ENCODE assay signal across 8 cellular contexts in the genomic region with DNA sequence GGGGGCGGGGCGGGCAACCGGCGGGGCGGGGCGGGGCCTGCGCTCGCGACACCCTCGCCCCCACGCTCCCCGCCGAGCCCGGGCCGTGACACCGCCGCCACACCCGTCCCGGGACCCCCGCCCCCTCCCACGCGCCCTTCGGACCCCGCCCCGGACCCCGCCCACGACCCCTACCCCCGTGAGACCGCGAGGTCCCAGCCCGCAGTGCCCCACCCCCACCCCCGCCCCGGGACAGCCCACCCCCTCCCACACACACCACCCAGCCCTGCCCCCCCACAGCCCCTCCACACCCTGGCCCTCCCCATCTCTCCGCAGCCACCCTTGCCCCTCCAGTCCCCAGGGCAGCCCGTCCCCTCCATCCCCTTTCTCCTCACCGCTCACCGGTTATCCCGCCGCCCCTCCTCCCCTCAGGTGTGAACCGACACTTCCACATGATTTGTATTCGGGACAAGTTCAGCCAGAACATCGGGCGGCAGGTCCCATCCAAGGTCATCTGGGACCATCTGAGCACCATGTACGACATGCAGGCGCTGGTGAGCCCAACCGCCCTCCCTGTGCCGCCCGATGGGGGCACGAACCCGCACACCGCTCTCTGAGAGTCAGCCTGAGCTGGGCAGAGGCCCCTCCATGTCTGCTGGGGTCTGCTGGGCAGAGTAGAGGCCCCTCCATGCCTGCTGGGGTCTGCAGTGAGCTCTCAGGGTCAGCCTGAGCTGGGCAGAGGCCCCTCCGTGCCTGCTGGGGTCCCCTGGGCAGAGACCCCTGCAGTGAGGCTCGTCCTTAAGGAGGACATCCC. TPM values are rescaled to one million over a fixed set of nuclear protein-coding genes. Genes with fewer than 3 reads are reported as not detected.
A peak's percentile ranks its signal among the peaks of the same experiment; 100 is the strongest.
DNase-seq lines count a peak whose midpoint lies in the region; TF ChIP-seq lines count a peak whose summit lies in the region.

No MANE protein-coding gene starts in this region.

- H3K4me3 ChIP-seq in BLaER1 treated with 17β-estradiol and CSF1 and Interleukin-3, amounts not matched to agents 10 nM and 100 nM: peak overlapping the region; percentile 55 to 79 (median 67)
- H3K4me3 ChIP-seq in NT2/D1 (ENCODE audit: insufficient read length, low read depth) (peak overlapping the region; percentile 68), endodermal cell (ENCODE audit: low read length) (peak overlapping the region; percentile 71)

- H3K27ac Mint-ChIP-seq in endodermal cell (peak overlapping the region; percentile 55), nephron progenitor cell (no peak overlapping the region)

- peaks cover 36 to 48% (median 39%) of the 10 kb centered on the region in 11 experiments for H3K36me3 ChIP-seq in BLaER1 treated with 17β-estradiol and CSF1 and Interleukin-3, amounts not matched to agents 10 nM and 100 nM
- H3K36me3 ChIP-seq in NT2/D1 (ENCODE audit: insufficient read depth, insufficient read length, low read length): peaks cover 48% of the 10 kb centered on the region
- peaks cover 27% of the 10 kb centered on the region for H3K36me3 ChIP-seq in endodermal cell (ENCODE audit: control insufficient read depth, insufficient read depth, low read length)

- no peak for DNase-seq in NT2/D1 (ENCODE audit: low read depth, low spot score)
- peak; percentile 70 for DNase-seq in endodermal cell
- no peak for DNase-seq in nephron progenitor cell
- DNase-seq in amniotic stem cell (lab: John Stamatoyannopoulos, UW): no peak
- no peak for DNase-seq in NCI-H1092 (lab: John Stamatoyannopoulos, UW)
- no peak for DNase-seq in NCI-H1417 (lab: John Stamatoyannopoulos, UW)
- DNase-seq in NCI-H2227 (lab: John Stamatoyannopoulos, UW; ENCODE audit: unreplicated experiment): no peak

- H3K4me1 ChIP-seq in BLaER1 treated with 17β-estradiol and CSF1 and Interleukin-3, amounts not matched to agents 10 nM and 100 nM: peaks cover 50 to 72% (median 69%) of the 10 kb centered on the region in 10 experiments
- peaks cover 23% of the 10 kb centered on the region for H3K4me1 ChIP-seq in NT2/D1 (ENCODE audit: insufficient read depth, insufficient read length)
- H3K4me1 ChIP-seq in endodermal cell (ENCODE audit: control insufficient read depth, insufficient read depth, low read length): peaks cover 4% of the 10 kb centered on the region

- H3K27ac ChIP-seq in BLaER1 treated with 17β-estradiol and CSF1 and Interleukin-3, amounts not matched to agents 10 nM and 100 nM: peak overlapping the region; percentile 57 to 87 (median 79); a peak in 21 of 22 replicates
- no peak overlapping the region for H3K27ac ChIP-seq in endodermal cell (ENCODE audit: low read depth, low read length)

- H4K20me1 ChIP-seq in BLaER1 treated with 17β-estradiol and CSF1 and Interleukin-3, amounts not matched to agents 10 nM and 100 nM: peaks cover 0 to 49% (median 29%) of the 10 kb centered on the region in 11 experiments; a peak in 16 of 22 replicates

- peak overlapping the region; percentile 75 to 88 (median 86) for H3K9ac ChIP-seq in BLaER1 treated with 17β-estradiol and CSF1 and Interleukin-3, amounts not matched to agents 10 nM and 100 nM
- H3K9ac ChIP-seq in NT2/D1 (ENCODE audit: insufficient read length, low read depth) (peak overlapping the region; percentile 88), endodermal cell (ENCODE audit: extremely low read depth, low read length, poor library complexity, severe bottlenecking) (no peak overlapping the region)

- H3K4me1 Mint-ChIP-seq in endodermal cell: no peaks in the 10 kb centered on the region
- H3K4me1 Mint-ChIP-seq in nephron progenitor cell: peaks cover 19% of the 10 kb centered on the region

- 35 to 84% methylated on average over 8 to 30 of the region's 53 CpGs for WGBS in endodermal cell (ENCODE audit: insufficient coverage in 1 of 2, insufficient read length in 1 of 2), 2 experiments

- H3K9me3 ChIP-seq in BLaER1 treated with 17β-estradiol and CSF1 and Interleukin-3, amounts not matched to agents 10 nM and 100 nM (replicated peaks in 1 of 11): no peaks in the 10 kb centered on the region
- H3K9me3 ChIP-seq in NT2/D1 (ENCODE audit: insufficient read depth, low read length) (no peaks in the 10 kb centered on the region), endodermal cell (ENCODE audit: control insufficient read depth, low read length) (no peaks in the 10 kb centered on the region)

- peak overlapping the region; percentile 87 to 100 (median 95) for H3K4me2 ChIP-seq in BLaER1 treated with 17β-estradiol and CSF1 and Interleukin-3, amounts not matched to agents 10 nM and 100 nM

- TF ChIP-seq CTCF in endodermal cell (conservative IDR thresholded peaks at IDR 0.05) (no peak), nephron progenitor cell (IDR thresholded peaks at IDR 0.05) (no peak)

- peak overlapping the region; percentile 70 for H3K4me3 Mint-ChIP-seq in endodermal cell
- H3K4me3 Mint-ChIP-seq in nephron progenitor cell: peak overlapping the region; percentile 83

- H3K36me3 Mint-ChIP-seq in endodermal cell (ENCODE audit: low read depth): peaks cover 26% of the 10 kb centered on the region
- peaks cover 40% of the 10 kb centered on the region for H3K36me3 Mint-ChIP-seq in nephron progenitor cell (ENCODE audit: low read depth)

- H3K9me3 Mint-ChIP-seq in endodermal cell (no peaks in the 10 kb centered on the region), nephron progenitor cell (no peaks in the 10 kb centered on the region)

- H3K27me3 ChIP-seq in BLaER1 treated with 17β-estradiol and CSF1 and Interleukin-3, amounts not matched to agents 10 nM and 100 nM: no peaks in the 10 kb centered on the region
- H3K27me3 ChIP-seq in NT2/D1 (ENCODE audit: insufficient read depth, insufficient read length) (peaks cover 19% of the 10 kb centered on the region), endodermal cell (ENCODE audit: control insufficient read depth, insufficient read depth, low read length, poor library complexity, severe bottlenecking) (peaks cover 16% of the 10 kb centered on the region)

- H3K27me3 Mint-ChIP-seq in endodermal cell (ENCODE audit: insufficient read depth) (peaks cover 18% of the 10 kb centered on the region), nephron progenitor cell (ENCODE audit: low read depth, poor library complexity) (peaks cover 24% of the 10 kb centered on the region)

RNA-seq across cellular contexts. Expression of gene MRGBP, which starts 0.6 kb away (rescaled TPM):
- total RNA-seq in endodermal cell: 10 to 100 TPM; 14.3 to 18.7 TPM
- polyA plus RNA-seq in endodermal cell (2013, experiment 1 of 2): 18.3 TPM
- 18.5 TPM for polyA plus RNA-seq in endodermal cell (2013, experiment 2 of 2)

RNA-seq across cellular contexts. Expression of gene OGFR, which starts 7.7 kb away (rescaled TPM):
- 10 to 100 TPM; 28.1 to 28.5 TPM for total RNA-seq in endodermal cell
- 23.9 TPM for polyA plus RNA-seq in endodermal cell (2013, experiment 1 of 2)
- polyA plus RNA-seq in endodermal cell (2013, experiment 2 of 2): 19.5 TPM

RNA-seq across cellular contexts. Expression of gene COL9A3, which starts 20.0 kb away (rescaled TPM):
- total RNA-seq in endodermal cell: 100 to 1,000 TPM in 1 of 2 donors, 10 to 100 TPM in 1; 48.9 to 133 TPM
- 71.6 TPM for polyA plus RNA-seq in endodermal cell (2013, experiment 1 of 2)
- polyA plus RNA-seq in endodermal cell (2013, experiment 2 of 2): 66.6 TPM
